ENCODE assay signal across 22 cellular contexts in genomic region chr2:238085899-238086298, GRCh38. TPM values are rescaled to one million over a fixed set of nuclear protein-coding genes. Genes with fewer than 3 reads are reported as not detected.
"Had no signal": no experiment of that assay in that cellular context is flagged by ENCODE, and none has a peak within 500 bp of the region (broad histone marks: within the 10 kb centered on the region; RNA-seq: fewer than 3 reads in every experiment).

No MANE protein-coding gene starts in this region.

- H3K27me3 ChIP-seq: MG63 had no signal

- H3K9ac ChIP-seq: SK-N-SH had no signal

- ATAC-seq: Panc1, PC-3 had no signal

- H3K27ac ChIP-seq: RWPE1 had no signal

- H3K9me3 ChIP-seq: MG63, SK-N-SH had no signal

- DNase-seq: Karpas-422, KG1, MG63, NCI-H1092 treated with DMSO at 0.1 percent for 48 hours, NCI-H1436, NCI-H187, NCI-H2029, NCI-H2081 treated with DMSO at 0.1 percent for 48 hours, NCI-H2171, NCI-H226, NCI-H446, NCI-H510A, NCI-H524 treated with DMSO at 0.1 percent for 48 hours, NCI-H69, NCI-H774, PC-3, SHP77, SK-N-SH had no signal

- H3K4me3 ChIP-seq: MG63 had no signal

- H3K4me2 ChIP-seq: SK-N-SH had no signal

RNA-seq across cellular contexts. Expression of gene ESPNL, which starts 14.2 kb away (rescaled TPM):
- total RNA-seq: HT-29, PC-3 had no signal

RNA-seq across cellular contexts. Expression of gene KLHL30, which starts 52.6 kb away (rescaled TPM):
- total RNA-seq: PC-3, SK-MEL-5 had no signal
- polyA plus RNA-seq: SK-N-SH had no signal
